ENCODE assay signal across 13 cellular contexts in genomic region chrX:120144178-120144844, GRCh38. TPM values are rescaled to one million over a fixed set of nuclear protein-coding genes. Genes with fewer than 3 reads are reported as not detected.
A peak's percentile ranks its signal among the peaks of the same experiment; 100 is the strongest.
DNase-seq lines count a peak whose midpoint lies in the region; ATAC-seq, FAIRE-seq and TF ChIP-seq lines count a peak whose summit lies in the region.
"Had no signal": no experiment of that assay in that cellular context is flagged by ENCODE, and none has a peak within 500 bp of the region (broad histone marks: within the 10 kb centered on the region; RNA-seq: fewer than 3 reads in every experiment).

No MANE protein-coding gene starts in this region.

- 66% methylated on average over 12 of the region's 12 CpGs for WGBS in smooth muscle cell (ENCODE audit: low lambda C conversion rate)

- no peak overlapping the region for H2AFZ ChIP-seq in smooth muscle cell (ENCODE audit: low read depth)

- H3K4me1 Mint-ChIP-seq in T-helper 1 cell treated with Interleukin-12 subunit alpha and Interleukin-12 subunit beta and Interleukin-4 antibody, amounts not matched to agents 30 μg/mL and 1 μg/mL, for 36 hours (ENCODE audit: low read depth) = peaks cover 31% of the 10 kb centered on the region
- peaks cover 27% of the 10 kb centered on the region for H3K4me1 Mint-ChIP-seq in activated CD8-positive, alpha-beta T cell treated with anti-CD3 and anti-CD28 coated beads for 36 hours (ENCODE audit: low read depth)
- H3K4me1 Mint-ChIP-seq in immature natural killer cell = peaks cover 37 to 50% of the 10 kb centered on the region in 2 donors

- H3K79me2 ChIP-seq in smooth muscle cell (ENCODE audit: low read depth) = no peaks in the 10 kb centered on the region

- FAIRE-seq in RCC 7860 (lab: Jason Lieb, UNC) = no peak

- in situ Hi-C loops in GM13976 (cut with MboI; ENCODE audit: low sequenced_read_pairs, unreplicated experiment) = loop anchor here (25.0 kb wide), 2 partner anchors 157 to 357 kb away; partner anchors contain the start of gene RPL39

- H3K4me1 ChIP-seq in smooth muscle cell (ENCODE audit: low read depth) = no peaks in the 10 kb centered on the region

- H3K4me2 ChIP-seq in smooth muscle cell = peak overlapping the region; percentile 44

- peaks cover 10% of the 10 kb centered on the region for H3K36me3 Mint-ChIP-seq in T-helper 1 cell treated with Interleukin-12 subunit alpha and Interleukin-12 subunit beta and Interleukin-4 antibody, amounts not matched to agents 30 μg/mL and 1 μg/mL, for 36 hours (ENCODE audit: low read depth)
- peaks cover 6% of the 10 kb centered on the region for H3K36me3 Mint-ChIP-seq in activated CD8-positive, alpha-beta T cell treated with anti-CD3 and anti-CD28 coated beads for 36 hours (ENCODE audit: low read depth)
- H3K36me3 Mint-ChIP-seq in immature natural killer cell = no peaks in the 10 kb centered on the region

- POLR2A ChIA-PET in activated CD8-positive, alpha-beta T cell treated with anti-CD3 and anti-CD28 coated beads for 36 hours (lab: Charles Lee) = no interaction called here

- ATAC-seq in activated CD8-positive, alpha-beta T cell treated with anti-CD3 and anti-CD28 coated beads for 36 hours = no peak
- no peak for ATAC-seq in GM18873 (IDR thresholded peaks at IDR 0.05; ENCODE audit: low FRiP score, unreplicated experiment)

- peak overlapping the region; percentile 46 for H3K4me3 Mint-ChIP-seq in T-helper 1 cell treated with Interleukin-12 subunit alpha and Interleukin-12 subunit beta and Interleukin-4 antibody, amounts not matched to agents 30 μg/mL and 1 μg/mL, for 36 hours
- H3K4me3 Mint-ChIP-seq in activated CD8-positive, alpha-beta T cell treated with anti-CD3 and anti-CD28 coated beads for 36 hours = no peak overlapping the region
- peak overlapping the region; percentile 5 to 57 (median 22) for H3K4me3 Mint-ChIP-seq in immature natural killer cell
- H3K4me3 Mint-ChIP-seq: activated T-cell treated with anti-CD3 and anti-CD28 coated beads, Interleukin-2, amount 50 U/mL, for 24 hours had no signal

- H3K36me3 ChIP-seq in smooth muscle cell (ENCODE audit: low read depth) = no peaks in the 10 kb centered on the region

- H3K27ac ChIP-seq in smooth muscle cell (ENCODE audit: low read depth) = no peak overlapping the region

- no peak for TF ChIP-seq CTCF in activated CD8-positive, alpha-beta T cell treated with anti-CD3 and anti-CD28 coated beads for 36 hours (IDR thresholded peaks at IDR 0.05)
- TF ChIP-seq CTCF in smooth muscle cell (IDR thresholded peaks at IDR 0.05; ENCODE audit: borderline replicate concordance, insufficient read depth, poor library complexity, severe bottlenecking) (no peak), GM13976 (IDR thresholded peaks at IDR 0.05; ENCODE audit: borderline replicate concordance, control extremely low read depth, extremely low read depth, insufficient read depth, missing control alignments) (no peak)

- intact Hi-C loops in activated CD8-positive, alpha-beta T cell treated with anti-CD3 and anti-CD28 coated beads for 36 hours (cut with micrococcal nuclease) = no loop called here

- H3K4me3 ChIP-seq in smooth muscle cell = peak overlapping the region; percentile 23

- H3K9me3 ChIP-seq in smooth muscle cell (replicated peaks; ENCODE audit: low read depth) = peaks cover 6% of the 10 kb centered on the region

- no peak overlapping the region for H3K9ac ChIP-seq in smooth muscle cell (ENCODE audit: low read depth)

- CTCF ChIA-PET in activated CD8-positive, alpha-beta T cell treated with anti-CD3 and anti-CD28 coated beads for 36 hours (lab: Charles Lee) = no interaction called here

- H3K27me3 ChIP-seq in smooth muscle cell (ENCODE audit: low read depth) = no peaks in the 10 kb centered on the region

- H3K27ac Mint-ChIP-seq in T-helper 1 cell treated with Interleukin-12 subunit alpha and Interleukin-12 subunit beta and Interleukin-4 antibody, amounts not matched to agents 30 μg/mL and 1 μg/mL, for 36 hours = peak overlapping the region; percentile 75
- peak overlapping the region; percentile 70 for H3K27ac Mint-ChIP-seq in activated CD8-positive, alpha-beta T cell treated with anti-CD3 and anti-CD28 coated beads for 36 hours
- peak overlapping the region in 3 of 6 donors; percentile 13 to 34 (median 19) for H3K27ac Mint-ChIP-seq in immature natural killer cell
- H3K27ac Mint-ChIP-seq: activated T-cell treated with anti-CD3 and anti-CD28 coated beads, Interleukin-2, amount 50 U/mL, for 24 hours had no signal

- peaks cover 6% of the 10 kb centered on the region for H3K9me3 Mint-ChIP-seq in T-helper 1 cell treated with Interleukin-12 subunit alpha and Interleukin-12 subunit beta and Interleukin-4 antibody, amounts not matched to agents 30 μg/mL and 1 μg/mL, for 36 hours
- peaks cover 6% of the 10 kb centered on the region for H3K9me3 Mint-ChIP-seq in activated CD8-positive, alpha-beta T cell treated with anti-CD3 and anti-CD28 coated beads for 36 hours
- H3K9me3 Mint-ChIP-seq in immature natural killer cell = no peaks in the 10 kb centered on the region
- H3K9me3 Mint-ChIP-seq: activated T-cell treated with anti-CD3 and anti-CD28 coated beads, Interleukin-2, amount 50 U/mL, for 24 hours had no signal

- DNase-seq in T-helper 1 cell (no peak), immature natural killer cell (no peak), smooth muscle cell (lab: John Stamatoyannopoulos, UW; ENCODE audit: unreplicated experiment) (no peak), GM13976 (ENCODE audit: low spot score) (no peak), RCC 7860 (ENCODE audit: low spot score) (no peak)
- DNase-seq in activated CD8-positive, alpha-beta T cell treated with anti-CD3 and anti-CD28 coated beads for 36 hours = peak; percentile 4
- DNase-seq: 8988T; activated T-cell treated with anti-CD3 and anti-CD28 coated beads, Interleukin-2, amount 50 U/mL, for 24 hours; central memory CD4-positive, alpha-beta T cell; DMS53 had no signal

- no peaks in the 10 kb centered on the region for H3K27me3 Mint-ChIP-seq in T-helper 1 cell treated with Interleukin-12 subunit alpha and Interleukin-12 subunit beta and Interleukin-4 antibody, amounts not matched to agents 30 μg/mL and 1 μg/mL, for 36 hours (ENCODE audit: low read depth)
- no peaks in the 10 kb centered on the region for H3K27me3 Mint-ChIP-seq in activated CD8-positive, alpha-beta T cell treated with anti-CD3 and anti-CD28 coated beads for 36 hours
- H3K27me3 Mint-ChIP-seq in immature natural killer cell (ENCODE audit: low read depth in 3 of 3) = peaks cover 0 to 5% (median 2%) of the 10 kb centered on the region in 3 donors

- H3F3A ChIP-seq in smooth muscle cell (ENCODE audit: low read depth) = no peaks in the 10 kb centered on the region

- H4K20me1 ChIP-seq in smooth muscle cell (ENCODE audit: low read depth) = no peaks in the 10 kb centered on the region

RNA-seq across cellular contexts. Expression of gene RHOXF2, which starts 14.1 kb away (rescaled TPM):
- total RNA-seq in activated CD8-positive, alpha-beta T cell treated with anti-CD3 and anti-CD28 coated beads for 36 hours = not detected
- under 1 TPM in 1 of 3 donors, not detected in 2; 0.12 TPM for polyA plus RNA-seq in immature natural killer cell
- total RNA-seq in smooth muscle cell = not detected in 2 replicates
- not detected in 2 replicates for polyA plus RNA-seq in smooth muscle cell
- polyA plus RNA-seq: esophagus had no signal

RNA-seq across cellular contexts. Expression of gene RHOXF1, which starts 28.6 kb away (rescaled TPM):
- not detected for total RNA-seq in activated CD8-positive, alpha-beta T cell treated with anti-CD3 and anti-CD28 coated beads for 36 hours
- polyA plus RNA-seq in immature natural killer cell = not detected
- not detected in 2 replicates for total RNA-seq in smooth muscle cell
- polyA plus RNA-seq in smooth muscle cell = 0.48 TPM in 1 of 2 replicates, not detected in the other
